Comparison of ENCODE assay signal across 1 cellular context in the genomic region with DNA sequence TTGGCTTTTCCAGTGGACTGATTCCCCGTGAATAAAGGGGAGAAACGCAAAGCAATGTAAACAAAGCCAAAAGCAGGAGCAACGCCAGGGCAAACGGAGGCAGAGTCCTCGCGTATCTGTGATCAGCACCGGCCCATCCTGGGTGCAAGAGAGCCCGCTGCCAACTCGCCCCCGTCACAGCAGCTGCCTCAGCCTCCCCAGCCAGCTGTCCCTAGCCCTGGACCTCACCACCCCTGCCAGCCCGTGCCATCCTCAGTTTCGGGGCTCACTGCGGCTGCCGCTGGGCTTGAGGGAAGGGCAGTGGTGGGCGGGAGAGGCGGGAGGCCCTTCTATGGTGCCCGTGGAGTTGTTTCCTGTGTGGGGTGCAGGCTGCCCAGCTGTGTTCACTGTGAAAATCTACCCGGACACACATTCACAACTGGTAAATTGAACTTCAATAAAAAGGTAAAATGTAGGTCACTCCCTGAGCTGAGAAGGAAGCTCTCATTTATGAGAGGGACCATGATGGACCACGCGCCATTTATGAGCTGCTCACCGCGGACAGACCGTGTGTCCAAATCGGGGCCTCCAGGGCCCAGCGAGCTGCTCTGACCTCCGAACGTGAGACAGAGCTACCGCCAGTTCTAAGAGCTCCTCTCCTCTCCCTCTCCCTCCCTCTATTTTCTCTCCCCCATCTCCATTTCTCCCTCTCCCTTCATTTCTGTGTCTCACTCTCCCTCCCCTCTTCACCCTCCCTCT.
TF ChIP-seq lines count a peak whose summit lies in the region.

No MANE protein-coding gene starts in this region.

TF ChIP-seq in K562, 482 proteins besides CTCF, POLR2A, EP300 and RAD21 (continued from another document):
- TF ChIP-seq, protein P1, sequence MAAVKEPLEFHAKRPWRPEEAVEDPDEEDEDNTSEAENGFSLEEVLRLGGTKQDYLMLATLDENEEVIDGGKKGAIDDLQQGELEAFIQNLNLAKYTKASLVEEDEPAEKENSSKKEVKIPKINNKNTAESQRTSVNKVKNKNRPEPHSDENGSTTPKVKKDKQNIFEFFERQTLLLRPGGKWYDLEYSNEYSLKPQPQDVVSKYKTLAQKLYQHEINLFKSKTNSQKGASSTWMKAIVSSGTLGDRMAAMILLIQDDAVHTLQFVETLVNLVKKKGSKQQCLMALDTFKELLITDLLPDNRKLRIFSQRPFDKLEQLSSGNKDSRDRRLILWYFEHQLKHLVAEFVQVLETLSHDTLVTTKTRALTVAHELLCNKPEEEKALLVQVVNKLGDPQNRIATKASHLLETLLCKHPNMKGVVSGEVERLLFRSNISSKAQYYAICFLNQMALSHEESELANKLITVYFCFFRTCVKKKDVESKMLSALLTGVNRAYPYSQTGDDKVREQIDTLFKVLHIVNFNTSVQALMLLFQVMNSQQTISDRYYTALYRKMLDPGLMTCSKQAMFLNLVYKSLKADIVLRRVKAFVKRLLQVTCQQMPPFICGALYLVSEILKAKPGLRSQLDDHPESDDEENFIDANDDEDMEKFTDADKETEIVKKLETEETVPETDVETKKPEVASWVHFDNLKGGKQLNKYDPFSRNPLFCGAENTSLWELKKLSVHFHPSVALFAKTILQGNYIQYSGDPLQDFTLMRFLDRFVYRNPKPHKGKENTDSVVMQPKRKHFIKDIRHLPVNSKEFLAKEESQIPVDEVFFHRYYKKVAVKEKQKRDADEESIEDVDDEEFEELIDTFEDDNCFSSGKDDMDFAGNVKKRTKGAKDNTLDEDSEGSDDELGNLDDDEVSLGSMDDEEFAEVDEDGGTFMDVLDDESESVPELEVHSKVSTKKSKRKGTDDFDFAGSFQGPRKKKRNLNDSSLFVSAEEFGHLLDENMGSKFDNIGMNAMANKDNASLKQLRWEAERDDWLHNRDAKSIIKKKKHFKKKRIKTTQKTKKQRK (IDR thresholded peaks at IDR 0.05; ENCODE audit: borderline replicate concordance, low read depth, low read length): no peak
- TF ChIP-seq ZNF212 (CRISPR knock-in tag; IDR thresholded peaks at IDR 0.05): no peak
- no peak for TF ChIP-seq BCOR (IDR thresholded peaks at IDR 0.05)
- no peak for TF ChIP-seq ZNF699 (CRISPR knock-in tag; IDR thresholded peaks at IDR 0.05; ENCODE audit: insufficient replicate concordance)
- no peak for TF ChIP-seq SOX6 (IDR thresholded peaks at IDR 0.05)
- TF ChIP-seq, protein P2, sequence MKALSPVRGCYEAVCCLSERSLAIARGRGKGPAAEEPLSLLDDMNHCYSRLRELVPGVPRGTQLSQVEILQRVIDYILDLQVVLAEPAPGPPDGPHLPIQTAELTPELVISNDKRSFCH (CRISPR knock-in tag; IDR thresholded peaks at IDR 0.05): no peak
- TF ChIP-seq, protein P2 (tag; IDR thresholded peaks at IDR 0.05): no peak
- no peak for TF ChIP-seq CHCHD3 (CRISPR knock-in tag; IDR thresholded peaks at IDR 0.05)
- TF ChIP-seq, protein P3, sequence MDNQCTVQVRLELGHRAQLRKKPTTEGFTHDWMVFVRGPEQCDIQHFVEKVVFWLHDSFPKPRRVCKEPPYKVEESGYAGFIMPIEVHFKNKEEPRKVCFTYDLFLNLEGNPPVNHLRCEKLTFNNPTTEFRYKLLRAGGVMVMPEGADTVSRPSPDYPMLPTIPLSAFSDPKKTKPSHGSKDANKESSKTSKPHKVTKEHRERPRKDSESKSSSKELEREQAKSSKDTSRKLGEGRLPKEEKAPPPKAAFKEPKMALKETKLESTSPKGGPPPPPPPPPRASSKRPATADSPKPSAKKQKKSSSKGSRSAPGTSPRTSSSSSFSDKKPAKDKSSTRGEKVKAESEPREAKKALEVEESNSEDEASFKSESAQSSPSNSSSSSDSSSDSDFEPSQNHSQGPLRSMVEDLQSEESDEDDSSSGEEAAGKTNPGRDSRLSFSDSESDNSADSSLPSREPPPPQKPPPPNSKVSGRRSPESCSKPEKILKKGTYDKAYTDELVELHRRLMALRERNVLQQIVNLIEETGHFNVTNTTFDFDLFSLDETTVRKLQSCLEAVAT (IDR thresholded peaks at IDR 0.05): no peak
- TF ChIP-seq, protein P4, sequence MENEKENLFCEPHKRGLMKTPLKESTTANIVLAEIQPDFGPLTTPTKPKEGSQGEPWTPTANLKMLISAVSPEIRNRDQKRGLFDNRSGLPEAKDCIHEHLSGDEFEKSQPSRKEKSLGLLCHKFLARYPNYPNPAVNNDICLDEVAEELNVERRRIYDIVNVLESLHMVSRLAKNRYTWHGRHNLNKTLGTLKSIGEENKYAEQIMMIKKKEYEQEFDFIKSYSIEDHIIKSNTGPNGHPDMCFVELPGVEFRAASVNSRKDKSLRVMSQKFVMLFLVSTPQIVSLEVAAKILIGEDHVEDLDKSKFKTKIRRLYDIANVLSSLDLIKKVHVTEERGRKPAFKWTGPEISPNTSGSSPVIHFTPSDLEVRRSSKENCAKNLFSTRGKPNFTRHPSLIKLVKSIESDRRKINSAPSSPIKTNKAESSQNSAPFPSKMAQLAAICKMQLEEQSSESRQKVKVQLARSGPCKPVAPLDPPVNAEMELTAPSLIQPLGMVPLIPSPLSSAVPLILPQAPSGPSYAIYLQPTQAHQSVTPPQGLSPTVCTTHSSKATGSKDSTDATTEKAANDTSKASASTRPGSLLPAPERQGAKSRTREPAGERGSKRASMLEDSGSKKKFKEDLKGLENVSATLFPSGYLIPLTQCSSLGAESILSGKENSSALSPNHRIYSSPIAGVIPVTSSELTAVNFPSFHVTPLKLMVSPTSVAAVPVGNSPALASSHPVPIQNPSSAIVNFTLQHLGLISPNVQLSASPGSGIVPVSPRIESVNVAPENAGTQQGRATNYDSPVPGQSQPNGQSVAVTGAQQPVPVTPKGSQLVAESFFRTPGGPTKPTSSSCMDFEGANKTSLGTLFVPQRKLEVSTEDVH (IDR thresholded peaks at IDR 0.05; ENCODE audit: low read depth, partially characterized antibody): no peak
- TF ChIP-seq TEAD2 (tag; IDR thresholded peaks at IDR 0.05): no peak
TF ChIP-seq in K562: peak in this region for 0.
